In the genomic region with DNA sequence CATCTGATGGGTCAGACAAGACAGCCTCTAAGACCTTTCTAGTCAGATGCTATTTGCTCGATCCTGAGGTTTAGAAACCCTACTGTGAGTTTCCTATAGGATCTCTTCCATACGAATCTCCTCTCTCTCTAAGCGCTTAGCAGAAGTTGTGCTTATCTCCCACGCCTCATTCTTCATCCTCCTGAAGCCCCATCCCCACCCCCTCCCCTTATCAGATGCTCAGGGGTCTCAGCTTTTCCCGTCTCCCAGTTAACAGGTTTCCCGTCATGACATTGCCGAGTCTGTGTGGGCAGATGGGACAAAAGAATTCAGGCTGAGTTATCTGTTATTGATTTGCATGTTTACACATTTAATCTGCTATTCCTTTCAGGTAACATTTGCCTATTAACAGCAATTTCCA, we compare ENCODE assay signal across 23 cellular contexts.
"Had no signal": no experiment of that assay in that cellular context is flagged by ENCODE, and none has a peak within 500 bp of the region (broad histone marks: within the 10 kb centered on the region; RNA-seq: fewer than 3 reads in every experiment).

No MANE protein-coding gene starts in this region.

- H3K36me3 ChIP-seq: colonic mucosa, esophagus muscularis mucosa, esophagus squamous epithelium, gastrocnemius medialis, gastroesophageal sphincter, heart left ventricle had no signal

- ATAC-seq: effector memory CD8-positive, alpha-beta T cell; esophagus mucosa; foreskin keratinocyte; gastrocnemius medialis; gastroesophageal sphincter; heart left ventricle had no signal

- H3K4me3 Mint-ChIP-seq: dendritic cell treated with granulocyte-macrophage colony-stimulating factor and Interleukin-4, amounts not matched to agents 40 ng/mL and 50 ng/mL, for 4 days; effector memory CD8-positive, alpha-beta T cell had no signal

- H3K27me3 ChIP-seq: colonic mucosa, foreskin keratinocyte, gastrocnemius medialis had no signal

- DNase-seq: colonic mucosa; cortex of kidney; dermis blood vessel endothelial cell; effector CD4-positive, alpha-beta T cell; effector CD8-positive, alpha-beta T cell; effector memory CD4-positive, alpha-beta T cell; effector memory CD8-positive, alpha-beta T cell; erythroblast; esophagus squamous epithelium; foreskin fibroblast; foreskin keratinocyte; foreskin melanocyte; gastrocnemius medialis; glutamatergic neuron; head of caudate nucleus; heart left ventricle had no signal

- H3K27ac ChIP-seq: colonic mucosa, coronary artery, dorsolateral prefrontal cortex, epithelial cell of prostate, esophagus muscularis mucosa, esophagus squamous epithelium, foreskin keratinocyte, gastrocnemius medialis, gastroesophageal sphincter, heart left ventricle had no signal

- H3K9me3 Mint-ChIP-seq: dendritic cell treated with granulocyte-macrophage colony-stimulating factor and Interleukin-4, amounts not matched to agents 40 ng/mL and 50 ng/mL, for 4 days had no signal

- H3K4me3 ChIP-seq: colonic mucosa, coronary artery, dorsolateral prefrontal cortex, esophagus muscularis mucosa, esophagus squamous epithelium, gastrocnemius medialis, gastroesophageal sphincter, heart left ventricle had no signal

- H3K27me3 Mint-ChIP-seq: dendritic cell treated with granulocyte-macrophage colony-stimulating factor and Interleukin-4, amounts not matched to agents 40 ng/mL and 50 ng/mL, for 4 days had no signal

- H3K27ac Mint-ChIP-seq: dendritic cell treated with granulocyte-macrophage colony-stimulating factor and Interleukin-4, amounts not matched to agents 40 ng/mL and 50 ng/mL, for 4 days; effector memory CD8-positive, alpha-beta T cell had no signal

- H3K9me3 ChIP-seq: colonic mucosa, esophagus muscularis mucosa, esophagus squamous epithelium, gastrocnemius medialis, gastroesophageal sphincter, heart left ventricle had no signal

- H3K4me1 ChIP-seq: colonic mucosa, esophagus muscularis mucosa, foreskin keratinocyte, gastrocnemius medialis, gastroesophageal sphincter, heart left ventricle had no signal
